1 cellular context compared by ENCODE assay signal in the genomic region with DNA sequence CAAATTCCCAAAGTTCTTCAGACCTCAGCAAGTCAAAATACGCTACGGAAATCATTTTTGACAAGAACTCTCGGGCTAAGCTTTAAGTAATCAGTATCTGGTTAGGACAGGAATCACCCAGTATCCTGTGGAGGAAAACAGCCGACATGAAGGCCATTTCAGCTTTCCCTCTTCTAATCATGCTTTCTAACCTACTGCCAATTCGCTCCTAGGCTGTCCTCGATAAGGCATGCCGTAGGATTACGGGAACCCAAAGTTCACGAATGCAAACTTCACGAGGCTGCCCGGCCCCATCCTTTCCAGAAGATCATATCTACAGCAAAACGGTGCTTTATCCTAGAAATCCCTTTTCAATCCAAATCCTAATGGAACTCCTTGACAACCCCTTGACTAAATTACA.
TF ChIP-seq lines count a peak whose summit lies in the region.

No MANE protein-coding gene starts in this region.

TF ChIP-seq in K562, 482 proteins besides CTCF, POLR2A, EP300 and RAD21:
- TF ChIP-seq RFX1 (IDR thresholded peaks at IDR 0.05) (no peak), ZFP1 (CRISPR knock-in tag; IDR thresholded peaks at IDR 0.05) (no peak), SMARCE1 (IDR thresholded peaks at IDR 0.05) (no peak), ELF2 (CRISPR knock-in tag; IDR thresholded peaks at IDR 0.05) (no peak), ZNF324 (CRISPR knock-in tag; IDR thresholded peaks at IDR 0.05) (no peak), ZNF165 (CRISPR knock-in tag; IDR thresholded peaks at IDR 0.05; ENCODE audit: borderline replicate concordance) (no peak), ETV6 (IDR thresholded peaks at IDR 0.05; ENCODE audit: borderline replicate concordance in 1 of 2, low read depth in 2 of 2, low read length in 1 of 2) (no peak), ETV6 (CRISPR knock-in tag; IDR thresholded peaks at IDR 0.05; ENCODE audit: borderline replicate concordance) (no peak), MCM5 (IDR thresholded peaks at IDR 0.05; ENCODE audit: low read depth) (no peak), ZNF12 (CRISPR knock-in tag; IDR thresholded peaks at IDR 0.05) (no peak), MIER1 (IDR thresholded peaks at IDR 0.05; ENCODE audit: low read depth) (no peak), NR4A1 (CRISPR knock-in tag; IDR thresholded peaks at IDR 0.05) (no peak), NR4A1 (tag; IDR thresholded peaks at IDR 0.05) (no peak), TAF1 (IDR thresholded peaks at IDR 0.05; ENCODE audit: control insufficient read depth, extremely low read depth, insufficient read depth, low read length, severe bottlenecking) (no peak)
- TF ChIP-seq, protein P1, sequence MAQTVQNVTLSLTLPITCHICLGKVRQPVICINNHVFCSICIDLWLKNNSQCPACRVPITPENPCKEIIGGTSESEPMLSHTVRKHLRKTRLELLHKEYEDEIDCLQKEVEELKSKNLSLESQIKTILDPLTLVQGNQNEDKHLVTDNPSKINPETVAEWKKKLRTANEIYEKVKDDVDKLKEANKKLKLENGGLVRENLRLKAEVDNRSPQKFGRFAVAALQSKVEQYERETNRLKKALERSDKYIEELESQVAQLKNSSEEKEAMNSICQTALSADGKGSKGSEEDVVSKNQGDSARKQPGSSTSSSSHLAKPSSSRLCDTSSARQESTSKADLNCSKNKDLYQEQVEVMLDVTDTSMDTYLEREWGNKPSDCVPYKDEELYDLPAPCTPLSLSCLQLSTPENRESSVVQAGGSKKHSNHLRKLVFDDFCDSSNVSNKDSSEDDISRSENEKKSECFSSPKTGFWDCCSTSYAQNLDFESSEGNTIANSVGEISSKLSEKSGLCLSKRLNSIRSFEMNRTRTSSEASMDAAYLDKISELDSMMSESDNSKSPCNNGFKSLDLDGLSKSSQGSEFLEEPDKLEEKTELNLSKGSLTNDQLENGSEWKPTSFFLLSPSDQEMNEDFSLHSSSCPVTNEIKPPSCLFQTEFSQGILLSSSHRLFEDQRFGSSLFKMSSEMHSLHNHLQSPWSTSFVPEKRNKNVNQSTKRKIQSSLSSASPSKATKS (CRISPR knock-in tag; IDR thresholded peaks at IDR 0.05), result no peak
